Comparison of ENCODE assay signal across 19 cellular contexts in the genomic region with DNA sequence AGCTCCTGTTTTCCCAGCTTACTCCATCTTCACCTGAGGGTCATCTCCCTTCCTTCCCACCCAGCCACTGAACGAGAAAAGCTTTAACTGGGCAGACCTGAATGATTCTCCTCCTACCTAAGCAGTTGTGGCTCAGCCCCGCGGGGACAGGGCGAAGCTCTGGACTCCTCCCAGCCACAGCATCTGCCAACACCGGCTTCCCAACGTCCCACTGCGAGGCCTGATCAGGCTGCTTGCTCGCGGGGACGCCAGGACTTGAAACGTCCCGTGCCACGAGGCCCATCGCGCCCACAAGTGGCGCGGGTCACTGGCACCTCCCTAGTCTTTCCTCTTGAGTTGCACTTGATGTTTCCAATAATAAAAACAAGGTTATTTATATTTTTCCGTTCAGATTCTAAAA. TPM values are rescaled to one million over a fixed set of nuclear protein-coding genes. Genes with fewer than 3 reads are reported as not detected.
DNase-seq lines count a peak whose midpoint lies in the region; ATAC-seq, FAIRE-seq and TF ChIP-seq lines count a peak whose summit lies in the region.
"Had no signal": no experiment of that assay in that cellular context is flagged by ENCODE, and none has a peak within 500 bp of the region (broad histone marks: within the 10 kb centered on the region; RNA-seq: fewer than 3 reads in every experiment).

A gene with protein sequence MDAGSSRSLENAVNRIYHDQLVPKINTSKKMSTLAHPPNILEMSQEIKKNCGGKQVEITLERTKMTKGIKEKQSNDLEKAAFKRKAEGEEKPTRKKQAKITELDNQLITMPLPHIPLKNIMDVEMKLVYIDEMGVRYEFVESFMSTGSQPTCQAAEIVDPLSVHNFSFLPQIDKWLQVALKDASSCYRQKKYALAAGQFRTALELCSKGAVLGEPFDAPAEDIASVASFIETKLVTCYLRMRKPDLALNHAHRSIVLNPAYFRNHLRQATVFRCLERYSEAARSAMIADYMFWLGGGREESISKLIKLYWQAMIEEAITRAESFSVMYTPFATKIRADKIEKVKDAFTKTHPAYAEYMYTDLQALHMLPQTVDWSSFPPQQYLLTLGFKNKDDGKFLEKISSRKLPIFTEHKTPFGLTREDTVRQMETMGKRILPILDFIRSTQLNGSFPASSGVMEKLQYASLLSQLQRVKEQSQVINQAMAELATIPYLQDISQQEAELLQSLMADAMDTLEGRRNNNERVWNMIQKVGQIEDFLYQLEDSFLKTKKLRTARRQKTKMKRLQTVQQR (minus strand): TSS at position 250 of the 400 bp plus-strand sequence. CDS start 23,504 bp downstream, outside the sequence.

- TF ChIP-seq CTCF in H9 (conservative IDR thresholded peaks at IDR 0.05) (no peak), H1 (IDR thresholded peaks at IDR 0.05; ENCODE audit: control extremely low read depth in 1 of 3, insufficient read depth in 1 of 3, low read depth in 1 of 3, low read length in 3 of 3) (no peak), RWPE1 (conservative IDR thresholded peaks at IDR 0.05; ENCODE audit: low read depth) (no peak)

- no peaks in the 10 kb centered on the region for H3K36me3 ChIP-seq in H1 (ENCODE audit: control insufficient read depth in 2 of 4, insufficient read depth in 4 of 4, low read length in 3 of 4)
- H3K36me3 ChIP-seq in neuronal stem cell (replicated peaks in 1 of 2; ENCODE audit: control insufficient read depth in 2 of 2, insufficient read depth in 2 of 2, low read length in 2 of 2), result peaks cover 0 to 2% of the 10 kb centered on the region in 2 donors
- H3K36me3 ChIP-seq: BLaER1 treated with 17β-estradiol and CSF1 and Interleukin-3, amounts not matched to agents 10 nM and 100 nM had no signal

- no peak within 1 kb of the TSS for H4K5ac ChIP-seq in H9 (ENCODE audit: insufficient read length, low read depth, low read length)
- H4K5ac ChIP-seq in H1 (ENCODE audit: insufficient read length, low read depth, low read length), result no peak within 1 kb of the TSS

- no peak within 1 kb of the TSS for H2BK5ac ChIP-seq in H9 (ENCODE audit: insufficient read length, low read length)
- H2BK5ac ChIP-seq in H1 (ENCODE audit: low read depth, low read length), result no peak within 1 kb of the TSS
- H2BK5ac ChIP-seq in neuronal stem cell (ENCODE audit: low read length), result no peak within 1 kb of the TSS

- H4K8ac ChIP-seq in H9 (replicated peaks; ENCODE audit: insufficient read length, low read depth, low read length), result no peak within 1 kb of the TSS
- H4K8ac ChIP-seq in H1 (ENCODE audit: extremely low read depth, insufficient read depth, low read length), result no peak within 1 kb of the TSS
- no peak within 1 kb of the TSS for H4K8ac ChIP-seq in neuronal stem cell (ENCODE audit: low read depth, low read length)

- no peak within 1 kb of the TSS for H2AK5ac ChIP-seq in H9 (ENCODE audit: insufficient read length, low read length)
- no peak within 1 kb of the TSS for H2AK5ac ChIP-seq in H1 (ENCODE audit: low read depth, low read length)
- H2AK5ac ChIP-seq in neuronal stem cell (ENCODE audit: low read depth, low read length), result no peak within 1 kb of the TSS

- H3K27me3 ChIP-seq in H9 (ENCODE audit: insufficient read depth, low read length) (no peaks in the 10 kb centered on the region), H1 (replicated peaks in 1 of 4; ENCODE audit: control insufficient read depth in 3 of 4, extremely low read depth in 1 of 4, insufficient read depth in 3 of 4, low read length in 3 of 4) (no peaks in the 10 kb centered on the region), neuronal stem cell (ENCODE audit: control insufficient read depth in 3 of 3, insufficient read depth in 3 of 3, low read depth in 1 of 3, low read length in 3 of 3) (no peaks in the 10 kb centered on the region)
- H3K27me3 ChIP-seq: BLaER1 treated with 17β-estradiol and CSF1 and Interleukin-3, amounts not matched to agents 10 nM and 100 nM had no signal

- POLR2A ChIA-PET in H1 (lab: Charles Lee; ENCODE audit: partially characterized antibody), result no interaction called here
- POLR2A ChIA-PET in RWPE1 (lab: Yijun Ruan, JAX; ENCODE audit: low non-redundant PET), result no interaction called here

- H3K4me3 ChIP-seq in H1 (ENCODE audit: extremely low read depth in 1 of 4, insufficient read depth in 2 of 4, low read depth in 3 of 4, low read length in 4 of 4) (no peak within 1 kb of the TSS), neuronal stem cell (ENCODE audit: low read length in 2 of 2) (no peak within 1 kb of the TSS)
- H3K4me3 ChIP-seq: BLaER1 treated with 17β-estradiol and CSF1 and Interleukin-3, amounts not matched to agents 10 nM and 100 nM had no signal

- no peak for TF ChIP-seq RAD21 in H1 (IDR thresholded peaks at IDR 0.05 in 1 of 2, conservative IDR thresholded peaks at IDR 0.05 in 1 of 2; ENCODE audit: low read depth in 2 of 2, low read length in 2 of 2)

- H3K79me2 ChIP-seq in H9 (ENCODE audit: insufficient read depth, low read length) (no peaks in the 10 kb centered on the region), H1 (ENCODE audit: control insufficient read depth in 1 of 2, insufficient read depth in 2 of 2, low read length in 2 of 2) (no peaks in the 10 kb centered on the region)

- peaks cover 2% of the 10 kb centered on the region; the same call in 1 of the 2 replicates for H3K4me1 ChIP-seq in H9 (ENCODE audit: insufficient read depth, low read length)
- H3K4me1 ChIP-seq in H1 (replicated peaks in 1 of 4; ENCODE audit: control insufficient read depth in 3 of 4, insufficient read depth in 4 of 4, low read length in 3 of 4), result peaks cover 0 to 2% (median 0%) of the 10 kb centered on the region in 4 experiments; a peak in 1 of 7 replicates
- peaks cover 6 to 8% of the 10 kb centered on the region in 2 donors for H3K4me1 ChIP-seq in neuronal stem cell (ENCODE audit: control insufficient read depth in 2 of 2, insufficient read depth in 1 of 2, low read depth in 1 of 2, low read length in 2 of 2)
- H3K4me1 ChIP-seq: BLaER1 treated with 17β-estradiol and CSF1 and Interleukin-3, amounts not matched to agents 10 nM and 100 nM had no signal

- no peak within 1 kb of the TSS for H3K18ac ChIP-seq in H9 (ENCODE audit: insufficient read length, low read depth, low read length)
- no peak within 1 kb of the TSS for H3K18ac ChIP-seq in H1 (ENCODE audit: extremely low read depth, low read length)
- H3K18ac ChIP-seq in neuronal stem cell (ENCODE audit: low read length), result peak within 1 kb of the TSS; percentile 50

- H4K20me1 ChIP-seq in H9 (ENCODE audit: control insufficient read depth, insufficient read depth, insufficient read length) (no peaks in the 10 kb centered on the region), H1 (replicated peaks in 1 of 2; ENCODE audit: control insufficient read depth in 1 of 2, insufficient read depth in 2 of 2, low read length in 2 of 2) (no peaks in the 10 kb centered on the region)
- H4K20me1 ChIP-seq: BLaER1 treated with 17β-estradiol and CSF1 and Interleukin-3, amounts not matched to agents 10 nM and 100 nM had no signal

- H2BK15ac ChIP-seq in H9 (ENCODE audit: low read depth, low read length) (no peak within 1 kb of the TSS), H1 (ENCODE audit: low read length) (no peak within 1 kb of the TSS; the same call in 1 of the 2 replicates), neuronal stem cell (ENCODE audit: low read length) (no peak within 1 kb of the TSS)

- TF ChIP-seq POLR2A in H1 (IDR thresholded peaks at IDR 0.05; ENCODE audit: control extremely low read depth in 1 of 2, low read depth in 2 of 2, low read length in 2 of 2), result no peak

- no peak for FAIRE-seq in H1 (lab: Jason Lieb, UNC)

- no peaks in the 10 kb centered on the region for H3K9me3 Mint-ChIP-seq in H9

- DNase-seq in ELF-1 (ENCODE audit: low read depth, low spot score), result peak; percentile 8
- DNase-seq in H9, result peak; percentile 41
- no peak for DNase-seq in H1 (ENCODE audit: low read depth in 1 of 2, low spot score in 2 of 2)
- no peak for DNase-seq in neuronal stem cell (ENCODE audit: low spot score)
- no peak for DNase-seq in NK-92 treated with Interleukin-12 subunit alpha and Interleukin-12 subunit beta, amount 100 ng/mL, for 24 hours (lab: John Stamatoyannopoulos, UW)
- no peak for DNase-seq in RWPE1 (ENCODE audit: low spot score)
- no peak for DNase-seq in GF-D8 (lab: John Stamatoyannopoulos, UW)
- DNase-seq: ACHN; CD4-positive, CD25-positive, alpha-beta regulatory T cell; DMS 273 treated with DMSO at 0.1 percent for 48 hours had no signal

- H4K91ac ChIP-seq in H9 (ENCODE audit: insufficient read length, low read depth, low read length) (no peak within 1 kb of the TSS), H1 (replicated peaks; ENCODE audit: insufficient read length, low read length) (no peak within 1 kb of the TSS), neuronal stem cell (ENCODE audit: low read depth, low read length, poor library complexity) (no peak within 1 kb of the TSS)

- H3K79me1 ChIP-seq in H9 (ENCODE audit: insufficient read depth, low read depth, low read length, poor library complexity, severe bottlenecking) (no peaks in the 10 kb centered on the region), H1 (ENCODE audit: low read depth, low read length) (no peaks in the 10 kb centered on the region), neuronal stem cell (ENCODE audit: low read depth, low read length) (no peaks in the 10 kb centered on the region)

- H3K4me3 Mint-ChIP-seq in H9, result no peak within 1 kb of the TSS
- H3K4me3 Mint-ChIP-seq: CD4-positive, CD25-positive, alpha-beta regulatory T cell; IgD-negative memory B cell had no signal

- no peak within 1 kb of the TSS for H2BK12ac ChIP-seq in H9 (ENCODE audit: insufficient read length, low read depth, low read length)
- H2BK12ac ChIP-seq in H1 (ENCODE audit: low read depth, low read length), result peak within 1 kb of the TSS; percentile 21; the same call in 1 of the 2 replicates
- H2BK12ac ChIP-seq in neuronal stem cell (ENCODE audit: low read length), result no peak within 1 kb of the TSS

- peaks cover 21% of the 10 kb centered on the region in 2 experiments for H3K4me1 Mint-ChIP-seq in H9
- H3K4me1 Mint-ChIP-seq: CD4-positive, CD25-positive, alpha-beta regulatory T cell; IgD-negative memory B cell had no signal

- no peak within 1 kb of the TSS for H3K9ac ChIP-seq in H9 (ENCODE audit: extremely low read depth, insufficient read length, low read length)
- no peak within 1 kb of the TSS for H3K9ac ChIP-seq in H1 (replicated peaks in 1 of 4; ENCODE audit: extremely low read depth in 1 of 4, low read depth in 3 of 4, low read length in 3 of 4)
- no peak within 1 kb of the TSS for H3K9ac ChIP-seq in neuronal stem cell (ENCODE audit: low read depth, low read length, poor library complexity)
- H3K9ac ChIP-seq: BLaER1 treated with 17β-estradiol and CSF1 and Interleukin-3, amounts not matched to agents 10 nM and 100 nM; KMS-11 had no signal

- H3K27ac ChIP-seq in H9 (ENCODE audit: insufficient read length, low read depth, low read length), result no peak within 1 kb of the TSS
- no peak within 1 kb of the TSS for H3K27ac ChIP-seq in H1 (ENCODE audit: low read depth, low read length)
- H3K27ac ChIP-seq in neuronal stem cell (replicated peaks; ENCODE audit: low read length), result no peak within 1 kb of the TSS
- H3K27ac ChIP-seq in RWPE1, result no peak within 1 kb of the TSS
- H3K27ac ChIP-seq: BLaER1 treated with 17β-estradiol and CSF1 and Interleukin-3, amounts not matched to agents 10 nM and 100 nM; KMS-11 had no signal

- H3K27ac Mint-ChIP-seq in H9, result peak within 1 kb of the TSS in 1 of 3 experiments; percentile 24; a peak in 1 of 7 replicates
- H3K27ac Mint-ChIP-seq: CD4-positive, CD25-positive, alpha-beta regulatory T cell; IgD-negative memory B cell had no signal

- no CpG with 5 or more reads among the region's 18 CpGs for WGBS in H9 (ENCODE audit: extremely low coverage, insufficient read length, low lambda C conversion rate)
- 91% methylated on average over 18 of the region's 18 CpGs; no CpG with 5 or more reads in 1 of the 2 experiments for WGBS in H1 (ENCODE audit: extremely low coverage in 1 of 2, insufficient coverage in 1 of 2, insufficient read length in 1 of 2, insufficient replicate concordance in 2 of 2, low coverage in 1 of 2, low lambda C conversion rate in 2 of 2, missing lambda C conversion rate in 1 of 2), 2 experiments
- no CpG with 5 or more reads among the region's 18 CpGs for WGBS in neuronal stem cell (ENCODE audit: extremely low coverage in 2 of 2, insufficient read length in 2 of 2, insufficient replicate concordance in 1 of 2), 2 donors

- no peaks in the 10 kb centered on the region for H3K27me3 Mint-ChIP-seq in H9 (ENCODE audit: low read depth)
- H3K27me3 Mint-ChIP-seq: CD4-positive, CD25-positive, alpha-beta regulatory T cell; IgD-negative memory B cell had no signal

- no peaks in the 10 kb centered on the region for H3K23me2 ChIP-seq in H9 (ENCODE audit: insufficient read length, low read depth, low read length, poor library complexity, severe bottlenecking)
- H3K23me2 ChIP-seq in H1 (ENCODE audit: low read depth, low read length), result no peaks in the 10 kb centered on the region

- CTCF ChIA-PET in H1 (lab: Charles Lee; ENCODE audit: partially characterized antibody) (no interaction called here), RWPE1 (lab: Yijun Ruan, JAX) (interaction anchor here (0.5 kb wide), 1 partner anchor 1356 kb away, joined by 3 read pairs; no protein-coding TSS in a partner anchor)

- H3K14ac ChIP-seq in H9 (ENCODE audit: insufficient read depth, low read length), result no peak within 1 kb of the TSS
- H3K14ac ChIP-seq in H1 (ENCODE audit: insufficient read length), result no peak within 1 kb of the TSS
- H3K14ac ChIP-seq in neuronal stem cell (ENCODE audit: low read length), result no peak within 1 kb of the TSS

- no peak for ATAC-seq in GM19463 (IDR thresholded peaks at IDR 0.05; ENCODE audit: unreplicated experiment)

- H2BK20ac ChIP-seq in H9 (ENCODE audit: low read depth, low read length, poor library complexity, severe bottlenecking), result no peak within 1 kb of the TSS
- H2BK20ac ChIP-seq in H1 (ENCODE audit: low read length), result no peak within 1 kb of the TSS; the same call in 1 of the 2 replicates

- H3K4ac ChIP-seq in H9 (ENCODE audit: low read depth, low read length), result no peak within 1 kb of the TSS
- no peak within 1 kb of the TSS for H3K4ac ChIP-seq in H1 (replicated peaks; ENCODE audit: insufficient read length, low read depth, low read length)
- no peak within 1 kb of the TSS for H3K4ac ChIP-seq in neuronal stem cell (ENCODE audit: low read length)

- no peaks in the 10 kb centered on the region for H3K36me3 Mint-ChIP-seq in H9 (ENCODE audit: insufficient read depth in 1 of 3, low read depth in 3 of 3)
- H3K36me3 Mint-ChIP-seq: CD4-positive, CD25-positive, alpha-beta regulatory T cell; IgD-negative memory B cell had no signal

- H2AFZ ChIP-seq in H9 (ENCODE audit: low read length) (no peak within 1 kb of the TSS), H1 (ENCODE audit: low read length) (no peak within 1 kb of the TSS; the same call in 1 of the 2 replicates), neuronal stem cell (ENCODE audit: low read length) (no peak within 1 kb of the TSS)

- H3K9me3 ChIP-seq in H9 (ENCODE audit: control insufficient read depth, low read depth, low read length), result no peaks in the 10 kb centered on the region
- no peaks in the 10 kb centered on the region for H3K9me3 ChIP-seq in H1 (ENCODE audit: insufficient read depth in 2 of 2, low read depth in 1 of 2, low read length in 1 of 2)
- H3K9me3 ChIP-seq in neuronal stem cell (replicated peaks in 1 of 2; ENCODE audit: control insufficient read depth in 2 of 2, insufficient read depth in 1 of 2, low read depth in 1 of 2, low read length in 2 of 2), result peaks cover 0 to 2% of the 10 kb centered on the region in 2 donors
- H3K9me3 ChIP-seq: BLaER1 treated with 17β-estradiol and CSF1 and Interleukin-3, amounts not matched to agents 10 nM and 100 nM had no signal

- no peak within 1 kb of the TSS for H3T11ph ChIP-seq in H9 (ENCODE audit: low read length)

- H2BK120ac ChIP-seq in H9 (ENCODE audit: low read depth, low read length, poor library complexity, severe bottlenecking), result no peak within 1 kb of the TSS
- no peak within 1 kb of the TSS for H2BK120ac ChIP-seq in H1 (replicated peaks; ENCODE audit: low read depth, low read length)
- H2BK120ac ChIP-seq in neuronal stem cell (ENCODE audit: low read depth, low read length), result peak within 1 kb of the TSS; percentile 24

- no peak within 1 kb of the TSS for H3K56ac ChIP-seq in H9 (ENCODE audit: insufficient read length, low read depth, low read length)
- H3K56ac ChIP-seq in H1 (replicated peaks; ENCODE audit: insufficient read length, low read depth, low read length), result no peak within 1 kb of the TSS

- H3K4me2 ChIP-seq in H9 (ENCODE audit: insufficient read depth, insufficient read length, low read length) (no peak within 1 kb of the TSS), H1 (ENCODE audit: insufficient read depth in 1 of 2, low read depth in 2 of 2, low read length in 2 of 2) (no peak within 1 kb of the TSS), neuronal stem cell (ENCODE audit: insufficient read depth, low read length, poor library complexity, severe bottlenecking) (no peak within 1 kb of the TSS)
- H3K4me2 ChIP-seq: BLaER1 treated with 17β-estradiol and CSF1 and Interleukin-3, amounts not matched to agents 10 nM and 100 nM; KMS-11 had no signal

- no peak within 1 kb of the TSS for H3K23ac ChIP-seq in H9 (ENCODE audit: insufficient read length, low read depth, low read length)
- no peak within 1 kb of the TSS for H3K23ac ChIP-seq in H1 (ENCODE audit: insufficient read length)
- H3K23ac ChIP-seq in neuronal stem cell (ENCODE audit: low read depth, low read length, poor library complexity), result no peak within 1 kb of the TSS

- TF ChIP-seq EP300 in H1 (IDR thresholded peaks at IDR 0.05; ENCODE audit: borderline replicate concordance in 1 of 2, low read depth in 2 of 2, low read length in 2 of 2), result no peak

RNA-seq across cellular contexts. Expression of the gene that starts here (rescaled TPM):
- total RNA-seq in H9 (2021), result not detected in 2 replicates
- 2.7 and 2.8 TPM in 2 replicates for total RNA-seq in H1 (2021; fragmentation: NEBNext Ultra II Directional; extraction: Animal tissue kit (Norgen Biotek cat#: 25700))
- 0.05 and 0.09 TPM in 2 replicates for polyA plus RNA-seq in H1 (2011; rRNA removed)
- 0.10 TPM for polyA plus RNA-seq in H1 (2011; cell fraction: cytosol; rRNA removed)
- not detected for polyA plus RNA-seq in H1 (2011; cell fraction: nucleus; rRNA removed)
- 0.14 to 0.54 TPM (median 0.20 TPM) in 4 replicates for polyA plus RNA-seq in H1 (2012, experiment 1 of 2)
- not detected for polyA plus RNA-seq in H1 (2012, experiment 2 of 2)
- polyA plus RNA-seq in H1 (2013, experiment 1 of 2), result 0.59 TPM
- polyA plus RNA-seq in H1 (2013, experiment 2 of 2), result 0.59 TPM
- polyA minus RNA-seq in H1 (2011; rRNA and poly(A)+ RNA removed), result 0.34 TPM in 1 of 2 replicates, not detected in the other
- polyA minus RNA-seq in H1 (2011; cell fraction: cytosol; rRNA and poly(A)+ RNA removed), result not detected
- 0.30 TPM for polyA minus RNA-seq in H1 (2011; cell fraction: nucleus; rRNA and poly(A)+ RNA removed)
- polyA plus RNA-seq in neuronal stem cell (2013, experiment 1 of 2), result not detected
- polyA plus RNA-seq in neuronal stem cell (2013, experiment 2 of 2), result not detected
- total RNA-seq: A172; CD4-positive, CD25-positive, alpha-beta regulatory T cell; Daoy; G401; H4; HT-29 had no signal
- polyA plus RNA-seq: CD4-positive, CD25-positive, alpha-beta regulatory T cell; IgD-negative memory B cell had no signal

Comparison
In these comparisons a context has a peak if more than half of its experiments do, and no peak if none do; other contexts are left out.
1. Peak in DNase-seq in H9; RNA of the gene not detected or under 1 TPM.